In the genomic region with DNA sequence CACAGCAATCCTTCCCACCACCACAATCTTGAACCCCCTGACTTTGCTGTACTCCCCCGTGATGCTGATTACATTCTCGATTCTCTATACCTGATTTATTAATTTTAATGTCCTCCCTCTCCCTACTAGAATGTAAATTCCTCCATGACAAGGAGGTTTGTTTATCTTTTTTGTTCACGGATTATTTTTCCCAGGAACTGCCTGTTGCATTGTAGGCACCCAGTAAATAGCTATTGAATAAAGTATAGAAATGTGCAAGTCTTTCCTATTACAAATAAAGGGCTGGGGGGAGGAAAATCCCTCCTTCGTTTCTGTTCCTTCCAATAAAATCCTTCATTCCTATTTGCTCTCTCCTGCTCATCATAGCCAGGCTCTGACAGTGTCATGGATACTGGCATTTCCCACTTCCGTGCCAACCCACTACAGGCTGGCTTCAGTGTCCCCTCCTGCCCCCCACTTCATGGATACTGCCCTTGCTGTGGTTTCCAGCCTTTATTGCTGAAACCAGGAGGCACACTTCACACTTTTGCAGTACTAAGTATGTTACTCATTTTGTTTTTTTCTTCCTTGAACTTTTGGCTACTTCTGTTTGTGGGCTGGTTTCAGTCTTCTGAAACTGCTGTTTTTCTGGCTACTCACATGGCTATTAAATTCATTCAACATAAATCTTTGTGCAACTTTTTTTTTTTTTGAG, we compare ENCODE assay signal across 10 cellular contexts. TPM values are rescaled to one million over a fixed set of nuclear protein-coding genes. Genes with fewer than 3 reads are reported as not detected.
DNase-seq lines count a peak whose midpoint lies in the region; ATAC-seq and TF ChIP-seq lines count a peak whose summit lies in the region.
"Had no signal": no experiment of that assay in that cellular context is flagged by ENCODE, and none has a peak within 500 bp of the region (broad histone marks: within the 10 kb centered on the region; RNA-seq: fewer than 3 reads in every experiment).

No MANE protein-coding gene starts in this region.

- intact Hi-C loops in psoas muscle (cut with DNase I) (no loop called here), body of pancreas (cut with DNase I) (no loop called here), A673 (cut with micrococcal nuclease; ENCODE audit: unreplicated experiment) (loop anchor here (10.0 kb wide), 1 partner anchor 127 kb away; no protein-coding TSS in a partner anchor)

- no TSS peak for BruUV-seq in A673 (replicated peaks; lab: Mats Ljungman, UMichigan)

- ATAC-seq in psoas muscle (peak in 2 of 4 donors; percentile 26 to 52), HG03025 (IDR thresholded peaks at IDR 0.05; ENCODE audit: low FRiP score, unreplicated experiment) (no peak), body of pancreas (no peak)

- H3K27ac ChIP-seq in psoas muscle = peak overlapping the region; percentile 99
- H3K27ac ChIP-seq in SJCRH30 = no peak overlapping the region
- peak overlapping the region in 1 of 4 donors; percentile 26 for H3K27ac ChIP-seq in body of pancreas
- H3K27ac ChIP-seq in A673 (ENCODE audit: low read depth, low read length, poor library complexity, severe bottlenecking) = no peak overlapping the region

- DNase-seq in EH (ENCODE audit: low read depth) = peak; percentile 70
- peak; percentile 43 for DNase-seq in RPMI7951 (ENCODE audit: low read depth)
- peak; percentile 21 for DNase-seq in fibroblast of pulmonary artery (ENCODE audit: low read depth)
- no peak for DNase-seq in psoas muscle
- DNase-seq in SJCRH30 = no peak
- DNase-seq in body of pancreas = no peak
- DNase-seq in A673 (ENCODE audit: low spot score) = no peak
- DNase-seq: NCI-H187 treated with DMSO at 0.1 percent for 48 hours; stimulated activated naive CD4-positive, alpha-beta T cell had no signal

- no peak for TF ChIP-seq POLR2A in body of pancreas (IDR thresholded peaks at IDR 0.05)

- TF ChIP-seq CTCF in fibroblast of pulmonary artery (IDR thresholded peaks at IDR 0.05; ENCODE audit: low read length, missing control alignments) (no peak), psoas muscle (IDR thresholded peaks at IDR 0.05) (no peak), body of pancreas (IDR thresholded peaks at IDR 0.05) (no peak), A673 (conservative IDR thresholded peaks at IDR 0.05; ENCODE audit: low read depth, low read length) (no peak)

- 21 to 33% (median 24%) methylated on average over 5 of the region's 5 CpGs for WGBS in psoas muscle, 3 donors
- 35 to 46% methylated on average over 5 of the region's 5 CpGs for WGBS in body of pancreas, 2 donors

- H3K4me1 ChIP-seq in psoas muscle (peaks cover 76% of the 10 kb centered on the region), SJCRH30 (peaks cover 9% of the 10 kb centered on the region), body of pancreas (peaks cover 37% of the 10 kb centered on the region), A673 (ENCODE audit: insufficient read depth, low read length, poor library complexity, severe bottlenecking) (peaks cover 10% of the 10 kb centered on the region)

- H3K27me3 ChIP-seq in psoas muscle (ENCODE audit: insufficient read depth in 3 of 3, low read length in 2 of 3) (no peaks in the 10 kb centered on the region), SJCRH30 (no peaks in the 10 kb centered on the region), body of pancreas (no peaks in the 10 kb centered on the region), A673 (replicated peaks; ENCODE audit: insufficient read depth, low read depth, low read length, poor library complexity) (no peaks in the 10 kb centered on the region)

- H3K4me3 ChIP-seq in fibroblast of pulmonary artery (replicated peaks; ENCODE audit: low read depth, low read length) = no peak overlapping the region
- peak overlapping the region; percentile 50 for H3K4me3 ChIP-seq in psoas muscle
- no peak overlapping the region for H3K4me3 ChIP-seq in SJCRH30
- H3K4me3 ChIP-seq in body of pancreas = no peak overlapping the region
- no peak overlapping the region for H3K4me3 ChIP-seq in A673 (ENCODE audit: low read depth, low read length, poor library complexity, severe bottlenecking)

- H3K9me3 ChIP-seq in psoas muscle = no peaks in the 10 kb centered on the region
- H3K9me3 ChIP-seq in SJCRH30 (replicated peaks) = no peaks in the 10 kb centered on the region
- H3K9me3 ChIP-seq in body of pancreas = no peaks in the 10 kb centered on the region
- H3K9me3 ChIP-seq in A673 (ENCODE audit: low read depth, low read length, poor library complexity, severe bottlenecking) = no peaks in the 10 kb centered on the region

- CTCF ChIA-PET in A673 (lab: Charles Lee) = no interaction called here

- POLR2A ChIA-PET in A673 (lab: Charles Lee; ENCODE audit: low non-redundant PET) = no interaction called here

- H3K36me3 ChIP-seq in psoas muscle (ENCODE audit: insufficient read depth in 1 of 2, low read depth in 1 of 2) (no peaks in the 10 kb centered on the region), SJCRH30 (no peaks in the 10 kb centered on the region; the same call in 1 of the 2 replicates), body of pancreas (replicated peaks in 1 of 2; ENCODE audit: insufficient read depth in 1 of 2, low read depth in 2 of 2) (no peaks in the 10 kb centered on the region), A673 (ENCODE audit: insufficient read depth, low read length, poor library complexity, severe bottlenecking) (no peaks in the 10 kb centered on the region)

RNA-seq across cellular contexts. Expression of gene KIF1B, which starts 7.5 kb away (rescaled TPM):
- total RNA-seq in RPMI7951 (2014; rRNA removed; shearing (Covaris generic)) = 11.9 and 12.5 TPM in 2 replicates
- total RNA-seq in psoas muscle = 100 to 1,000 TPM; 221 to 391 (median 338) TPM
- 100 to 1,000 TPM in 2 of 3 donors, 10 to 100 TPM in 1; 31.8 to 332 (median 105) TPM for polyA plus RNA-seq in psoas muscle
- 47.7 and 54.8 TPM in 2 replicates for total RNA-seq in SJCRH30 (2014; rRNA removed; shearing (Covaris generic))
- 10 to 100 TPM; 39.2 to 46.8 TPM for total RNA-seq in body of pancreas
- total RNA-seq in A673 (2021) = 69.5 and 71.7 TPM in 2 replicates

Comparison
In these comparisons a context has a peak if more than half of its experiments do, and no peak if none do; other contexts are left out.
1. DNase-seq: peak in EH (single experiment), RPMI7951 (single experiment) and fibroblast of pulmonary artery (single experiment); none in psoas muscle (0 of 2), SJCRH30 (0 of 2), body of pancreas (0 of 4) and A673 (single experiment).